8 cellular contexts compared by ENCODE assay signal in genomic region chr16:14529010-14529669, GRCh38.
A peak's percentile ranks its signal among the peaks of the same experiment; 100 is the strongest.
DNase-seq lines count a peak whose midpoint lies in the region; ATAC-seq and TF ChIP-seq lines count a peak whose summit lies in the region.

No MANE protein-coding gene starts in this region.

- peak overlapping the region; percentile 27 for H3K4me3 Mint-ChIP-seq in Calu3 (ENCODE audit: low read depth, unreplicated experiment)

- intact Hi-C loops in Calu3 (cut with micrococcal nuclease; ENCODE audit: unreplicated experiment) (loop anchor here (1.0 to 10.0 kb wide), 6 partner anchors 42 to 604 kb away; partner anchors contain the start of gene ERCC4), mucosa of descending colon (cut with DNase I, micrococcal nuclease) (loop anchor here (5.0 kb wide), 2 partner anchors 227 to 277 kb away; no protein-coding TSS in a partner anchor)

- peaks cover 4% of the 10 kb centered on the region for H3K36me3 Mint-ChIP-seq in Calu3 (ENCODE audit: insufficient read depth, unreplicated experiment)

- H3K27ac Mint-ChIP-seq in Calu3 (ENCODE audit: unreplicated experiment) = no peak overlapping the region

- BruUV-seq in Calu3 (replicated peaks; lab: Mats Ljungman, UMichigan) = no TSS peak

- H3K9me3 ChIP-seq in mucosa of descending colon = no peaks in the 10 kb centered on the region

- DNase-seq in Calu3 (peak; percentile 84), HK-2 (ENCODE audit: unreplicated experiment) (peak; percentile 56), NCI-H82 (lab: John Stamatoyannopoulos, UW) (peak; percentile 77), epithelial cell of esophagus (ENCODE audit: low read depth) (peak; percentile 92), mucosa of descending colon (peak in 2 of 3 donors; percentile 75 to 76)
- DNase-seq in activated CD8-positive, alpha-beta memory T cell treated with anti-CD3 and anti-CD28 coated beads for 24 hours = peak; percentile 68
- DNase-seq in stimulated activated CD8-positive, alpha-beta memory T cell treated with anti-CD3 and anti-CD28 coated beads, Interleukin-7, amount 100 ng/mL, for 4 hours (ENCODE audit: low read depth in 2 of 2) = peak; percentile 18 to 29

- no peaks in the 10 kb centered on the region for H3K36me3 ChIP-seq in mucosa of descending colon (ENCODE audit: low read depth)

- peaks cover 8% of the 10 kb centered on the region for H3K4me1 ChIP-seq in mucosa of descending colon (ENCODE audit: low read depth)

- TF ChIP-seq CTCF in Calu3 (IDR thresholded peaks at IDR 0.05; ENCODE audit: unreplicated experiment) (peak; percentile 75), epithelial cell of esophagus (IDR thresholded peaks at IDR 0.05; ENCODE audit: insufficient read depth, low read depth, low read length, missing control alignments) (peak; percentile 80), mucosa of descending colon (IDR thresholded peaks at IDR 0.05) (no peak)

- ATAC-seq in mucosa of descending colon = peak; percentile 93
- ATAC-seq in HG02884 (IDR thresholded peaks at IDR 0.05; ENCODE audit: unreplicated experiment) = no peak

- H3K9me3 Mint-ChIP-seq in Calu3 (ENCODE audit: low read depth, unreplicated experiment) = no peaks in the 10 kb centered on the region

- no peaks in the 10 kb centered on the region for H3K27me3 Mint-ChIP-seq in Calu3 (ENCODE audit: unreplicated experiment)

- H3K4me3 ChIP-seq in epithelial cell of esophagus (ENCODE audit: low read length) (no peak overlapping the region), mucosa of descending colon (no peak overlapping the region)

- CTCF ChIA-PET in Calu3 (lab: Charles Lee) = interaction anchor here (0.6 kb wide), 2 partner anchors 43 to 111 kb away, joined by 5 to 8 read pairs; no protein-coding TSS in a partner anchor

- peaks cover 27% of the 10 kb centered on the region for H3K4me1 Mint-ChIP-seq in Calu3 (ENCODE audit: low read depth, unreplicated experiment)

Comparison
In these comparisons a context has a peak if more than half of its experiments do, and no peak if none do; other contexts are left out.
1. DNase-seq: peak in every context shown above with its lines; median percentile 92 in epithelial cell of esophagus; 84 in Calu3; 77 in NCI-H82; 76 in mucosa of descending colon; 68 in activated CD8-positive, alpha-beta memory T cell treated with anti-CD3 and anti-CD28 coated beads for 24 hours; 56 in HK-2; 24 in stimulated activated CD8-positive, alpha-beta memory T cell treated with anti-CD3 and anti-CD28 coated beads, Interleukin-7, amount 100 ng/mL, for 4 hours.